ENCODE assay signal across 23 cellular contexts in the genomic region with DNA sequence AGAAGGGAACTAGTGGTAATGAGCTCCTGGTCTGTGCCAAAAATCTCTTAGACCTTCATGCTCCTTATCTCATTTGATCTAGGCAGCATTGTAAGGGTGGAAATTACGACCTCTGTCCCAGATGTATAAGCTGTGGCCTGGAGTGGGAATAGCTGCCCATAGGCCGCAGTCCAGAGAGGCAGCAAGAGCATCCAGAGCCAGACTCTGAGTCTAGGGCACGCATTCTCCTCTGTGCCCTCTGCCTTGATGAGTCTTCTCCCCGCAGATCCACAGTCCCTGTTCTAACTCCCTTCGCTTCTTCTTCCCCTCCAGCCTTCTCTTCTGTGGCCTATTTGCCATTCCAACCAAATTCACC.
"Had no signal": no experiment of that assay in that cellular context is flagged by ENCODE, and none has a peak within 500 bp of the region (broad histone marks: within the 10 kb centered on the region; RNA-seq: fewer than 3 reads in every experiment).

No MANE protein-coding gene starts in this region.

- H3K27ac ChIP-seq: RWPE1 had no signal

- DNase-seq: IMR-90, Karpas-422, KG1, MG63, NCI-H1092, NCI-H1105 treated with DMSO at 0.1 percent for 48 hours, NCI-H1417 treated with DMSO at 0.1 percent for 48 hours, NCI-H146, NCI-H1694 treated with DMSO at 0.1 percent for 48 hours, NCI-H1930, NCI-H2081, NCI-H2107, NCI-H226, NCI-H446, NCI-H510A, NCI-H524 treated with DMSO at 0.1 percent for 48 hours, NCI-H69, NCI-H774, PC-3, SHP77, SK-N-SH had no signal

- H3K9ac ChIP-seq: SK-N-SH had no signal

- H3K9me3 ChIP-seq: MG63, SK-N-SH had no signal

- H3K4me2 ChIP-seq: SK-N-SH had no signal

- H3K36me3 ChIP-seq: MG63 had no signal

- ATAC-seq: Panc1, PC-3 had no signal

- H3K4me3 ChIP-seq: MG63 had no signal
